Comparison of ENCODE assay signal across 1 cellular context in the genomic region with DNA sequence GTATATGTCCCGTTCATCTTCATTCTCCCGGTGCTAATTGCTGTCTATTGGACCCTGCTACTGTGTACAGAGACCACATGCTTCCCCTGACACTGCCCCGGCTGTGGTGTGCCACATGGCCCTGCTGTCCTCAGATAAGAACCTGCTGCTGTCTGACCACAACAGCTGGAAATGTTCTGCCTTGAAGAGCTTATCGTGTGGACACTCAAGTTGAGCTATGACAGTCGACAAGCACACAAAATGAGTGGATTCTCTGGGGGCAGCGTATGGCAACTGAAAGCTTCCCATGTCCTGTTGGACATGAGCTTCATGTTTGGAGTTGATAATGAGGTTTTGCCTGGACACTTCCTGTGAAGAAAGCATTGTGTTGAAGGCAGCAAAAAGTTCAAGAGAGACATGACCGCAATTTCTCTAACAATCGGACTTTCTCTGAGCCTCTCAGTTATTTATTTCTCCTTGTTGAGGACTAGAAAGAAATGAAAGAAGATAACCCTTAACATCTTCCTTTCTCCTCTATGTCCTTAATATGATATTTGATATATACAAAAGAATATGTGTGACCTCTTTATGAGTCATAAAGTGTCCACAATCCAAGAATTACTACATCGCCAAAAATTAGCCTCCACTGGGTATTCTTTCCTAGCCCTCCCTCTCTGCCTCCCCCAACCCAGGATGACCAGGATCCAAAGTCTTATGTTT.
TF ChIP-seq lines count a peak whose summit lies in the region.

No MANE protein-coding gene starts in this region.

TF ChIP-seq in HepG2, 621 proteins besides CTCF, POLR2A, EP300 and RAD21 (continued from another document):
- TF ChIP-seq, protein P1, sequence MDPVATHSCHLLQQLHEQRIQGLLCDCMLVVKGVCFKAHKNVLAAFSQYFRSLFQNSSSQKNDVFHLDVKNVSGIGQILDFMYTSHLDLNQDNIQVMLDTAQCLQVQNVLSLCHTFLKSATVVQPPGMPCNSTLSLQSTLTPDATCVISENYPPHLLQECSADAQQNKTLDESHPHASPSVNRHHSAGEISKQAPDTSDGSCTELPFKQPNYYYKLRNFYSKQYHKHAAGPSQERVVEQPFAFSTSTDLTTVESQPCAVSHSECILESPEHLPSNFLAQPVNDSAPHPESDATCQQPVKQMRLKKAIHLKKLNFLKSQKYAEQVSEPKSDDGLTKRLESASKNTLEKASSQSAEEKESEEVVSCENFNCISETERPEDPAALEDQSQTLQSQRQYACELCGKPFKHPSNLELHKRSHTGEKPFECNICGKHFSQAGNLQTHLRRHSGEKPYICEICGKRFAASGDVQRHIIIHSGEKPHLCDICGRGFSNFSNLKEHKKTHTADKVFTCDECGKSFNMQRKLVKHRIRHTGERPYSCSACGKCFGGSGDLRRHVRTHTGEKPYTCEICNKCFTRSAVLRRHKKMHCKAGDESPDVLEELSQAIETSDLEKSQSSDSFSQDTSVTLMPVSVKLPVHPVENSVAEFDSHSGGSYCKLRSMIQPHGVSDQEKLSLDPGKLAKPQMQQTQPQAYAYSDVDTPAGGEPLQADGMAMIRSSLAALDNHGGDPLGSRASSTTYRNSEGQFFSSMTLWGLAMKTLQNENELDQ (CRISPR knock-in tag; IDR thresholded peaks at IDR 0.05; ENCODE audit: borderline replicate concordance): no peak
- TF ChIP-seq ZNF737 (CRISPR knock-in tag; IDR thresholded peaks at IDR 0.05; ENCODE audit: borderline replicate concordance): no peak
- TF ChIP-seq, protein P2, sequence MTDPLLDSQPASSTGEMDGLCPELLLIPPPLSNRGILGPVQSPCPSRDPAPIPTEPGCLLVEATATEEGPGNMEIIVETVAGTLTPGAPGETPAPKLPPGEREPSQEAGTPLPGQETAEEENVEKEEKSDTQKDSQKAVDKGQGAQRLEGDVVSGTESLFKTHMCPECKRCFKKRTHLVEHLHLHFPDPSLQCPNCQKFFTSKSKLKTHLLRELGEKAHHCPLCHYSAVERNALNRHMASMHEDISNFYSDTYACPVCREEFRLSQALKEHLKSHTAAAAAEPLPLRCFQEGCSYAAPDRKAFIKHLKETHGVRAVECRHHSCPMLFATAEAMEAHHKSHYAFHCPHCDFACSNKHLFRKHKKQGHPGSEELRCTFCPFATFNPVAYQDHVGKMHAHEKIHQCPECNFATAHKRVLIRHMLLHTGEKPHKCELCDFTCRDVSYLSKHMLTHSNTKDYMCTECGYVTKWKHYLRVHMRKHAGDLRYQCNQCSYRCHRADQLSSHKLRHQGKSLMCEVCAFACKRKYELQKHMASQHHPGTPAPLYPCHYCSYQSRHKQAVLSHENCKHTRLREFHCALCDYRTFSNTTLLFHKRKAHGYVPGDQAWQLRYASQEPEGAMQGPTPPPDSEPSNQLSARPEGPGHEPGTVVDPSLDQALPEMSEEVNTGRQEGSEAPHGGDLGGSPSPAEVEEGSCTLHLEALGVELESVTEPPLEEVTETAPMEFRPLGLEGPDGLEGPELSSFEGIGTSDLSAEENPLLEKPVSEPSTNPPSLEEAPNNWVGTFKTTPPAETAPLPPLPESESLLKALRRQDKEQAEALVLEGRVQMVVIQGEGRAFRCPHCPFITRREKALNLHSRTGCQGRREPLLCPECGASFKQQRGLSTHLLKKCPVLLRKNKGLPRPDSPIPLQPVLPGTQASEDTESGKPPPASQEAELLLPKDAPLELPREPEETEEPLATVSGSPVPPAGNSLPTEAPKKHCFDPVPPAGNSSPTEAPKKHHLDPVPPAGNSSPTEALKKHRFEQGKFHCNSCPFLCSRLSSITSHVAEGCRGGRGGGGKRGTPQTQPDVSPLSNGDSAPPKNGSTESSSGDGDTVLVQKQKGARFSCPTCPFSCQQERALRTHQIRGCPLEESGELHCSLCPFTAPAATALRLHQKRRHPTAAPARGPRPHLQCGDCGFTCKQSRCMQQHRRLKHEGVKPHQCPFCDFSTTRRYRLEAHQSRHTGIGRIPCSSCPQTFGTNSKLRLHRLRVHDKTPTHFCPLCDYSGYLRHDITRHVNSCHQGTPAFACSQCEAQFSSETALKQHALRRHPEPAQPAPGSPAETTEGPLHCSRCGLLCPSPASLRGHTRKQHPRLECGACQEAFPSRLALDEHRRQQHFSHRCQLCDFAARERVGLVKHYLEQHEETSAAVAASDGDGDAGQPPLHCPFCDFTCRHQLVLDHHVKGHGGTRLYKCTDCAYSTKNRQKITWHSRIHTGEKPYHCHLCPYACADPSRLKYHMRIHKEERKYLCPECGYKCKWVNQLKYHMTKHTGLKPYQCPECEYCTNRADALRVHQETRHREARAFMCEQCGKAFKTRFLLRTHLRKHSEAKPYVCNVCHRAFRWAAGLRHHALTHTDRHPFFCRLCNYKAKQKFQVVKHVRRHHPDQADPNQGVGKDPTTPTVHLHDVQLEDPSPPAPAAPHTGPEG (CRISPR knock-in tag; IDR thresholded peaks at IDR 0.05): no peak
- TF ChIP-seq CENPX (CRISPR knock-in tag; IDR thresholded peaks at IDR 0.05): no peak
- TF ChIP-seq ZFP37 (CRISPR knock-in tag; IDR thresholded peaks at IDR 0.05; ENCODE audit: borderline replicate concordance): no peak
- TF ChIP-seq MBNL3 (CRISPR knock-in tag; conservative IDR thresholded peaks at IDR 0.05): no peak
- TF ChIP-seq, protein P3, sequence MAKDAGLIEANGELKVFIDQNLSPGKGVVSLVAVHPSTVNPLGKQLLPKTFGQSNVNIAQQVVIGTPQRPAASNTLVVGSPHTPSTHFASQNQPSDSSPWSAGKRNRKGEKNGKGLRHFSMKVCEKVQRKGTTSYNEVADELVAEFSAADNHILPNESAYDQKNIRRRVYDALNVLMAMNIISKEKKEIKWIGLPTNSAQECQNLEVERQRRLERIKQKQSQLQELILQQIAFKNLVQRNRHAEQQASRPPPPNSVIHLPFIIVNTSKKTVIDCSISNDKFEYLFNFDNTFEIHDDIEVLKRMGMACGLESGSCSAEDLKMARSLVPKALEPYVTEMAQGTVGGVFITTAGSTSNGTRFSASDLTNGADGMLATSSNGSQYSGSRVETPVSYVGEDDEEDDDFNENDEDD (CRISPR knock-in tag; IDR thresholded peaks at IDR 0.05; ENCODE audit: borderline replicate concordance): no peak
